ENCODE assay signal across 1 cellular context in genomic region chr1:20480261-20481157, GRCh38.
TF ChIP-seq lines count a peak whose summit lies in the region.

No MANE protein-coding gene starts in this region.

TF ChIP-seq in HepG2, 621 proteins besides CTCF, POLR2A, EP300 and RAD21 (continued from another document and continues in another):
- TF ChIP-seq ZNF574 (CRISPR knock-in tag; IDR thresholded peaks at IDR 0.05): peak; percentile 70
- TF ChIP-seq ZBTB21 (CRISPR knock-in tag; IDR thresholded peaks at IDR 0.05): peak; percentile 39
- TF ChIP-seq ZNF367 (CRISPR knock-in tag; IDR thresholded peaks at IDR 0.05; ENCODE audit: borderline replicate concordance): 0 out of 2 replicates have a peak, but pooled peaks have one; percentile 43
- no peak for TF ChIP-seq SRY (CRISPR knock-in tag; IDR thresholded peaks at IDR 0.05)
- TF ChIP-seq IRF9 (CRISPR knock-in tag; IDR thresholded peaks at IDR 0.05; ENCODE audit: borderline replicate concordance): 0 out of 2 replicates have a peak, but pooled peaks have one; percentile 45
- no peak for TF ChIP-seq ZFP41 (CRISPR knock-in tag; IDR thresholded peaks at IDR 0.05; ENCODE audit: borderline replicate concordance)
- TF ChIP-seq ZNF124 (CRISPR knock-in tag; IDR thresholded peaks at IDR 0.05): 0 out of 2 replicates have a peak, but pooled peaks have one; percentile 37
- no peak; the same call in 1 of the 2 replicates for TF ChIP-seq ZNF296 (CRISPR knock-in tag; conservative IDR thresholded peaks at IDR 0.05)
- TF ChIP-seq HMGXB4 (CRISPR knock-in tag; IDR thresholded peaks at IDR 0.05; ENCODE audit: borderline replicate concordance in 1 of 2, low read depth in 1 of 2): peak in 1 of 2 experiments; percentile 81; a peak in 1 of 4 replicates
- TF ChIP-seq ELK4 (CRISPR knock-in tag; IDR thresholded peaks at IDR 0.05; ENCODE audit: borderline replicate concordance): no peak
- TF ChIP-seq ZNF350 (CRISPR knock-in tag; IDR thresholded peaks at IDR 0.05; ENCODE audit: borderline replicate concordance, low read depth): peak; percentile 85; the same call in 1 of the 2 replicates
- no peak for TF ChIP-seq KLF12 (CRISPR knock-in tag; IDR thresholded peaks at IDR 0.05; ENCODE audit: borderline replicate concordance)
- TF ChIP-seq, protein P1, sequence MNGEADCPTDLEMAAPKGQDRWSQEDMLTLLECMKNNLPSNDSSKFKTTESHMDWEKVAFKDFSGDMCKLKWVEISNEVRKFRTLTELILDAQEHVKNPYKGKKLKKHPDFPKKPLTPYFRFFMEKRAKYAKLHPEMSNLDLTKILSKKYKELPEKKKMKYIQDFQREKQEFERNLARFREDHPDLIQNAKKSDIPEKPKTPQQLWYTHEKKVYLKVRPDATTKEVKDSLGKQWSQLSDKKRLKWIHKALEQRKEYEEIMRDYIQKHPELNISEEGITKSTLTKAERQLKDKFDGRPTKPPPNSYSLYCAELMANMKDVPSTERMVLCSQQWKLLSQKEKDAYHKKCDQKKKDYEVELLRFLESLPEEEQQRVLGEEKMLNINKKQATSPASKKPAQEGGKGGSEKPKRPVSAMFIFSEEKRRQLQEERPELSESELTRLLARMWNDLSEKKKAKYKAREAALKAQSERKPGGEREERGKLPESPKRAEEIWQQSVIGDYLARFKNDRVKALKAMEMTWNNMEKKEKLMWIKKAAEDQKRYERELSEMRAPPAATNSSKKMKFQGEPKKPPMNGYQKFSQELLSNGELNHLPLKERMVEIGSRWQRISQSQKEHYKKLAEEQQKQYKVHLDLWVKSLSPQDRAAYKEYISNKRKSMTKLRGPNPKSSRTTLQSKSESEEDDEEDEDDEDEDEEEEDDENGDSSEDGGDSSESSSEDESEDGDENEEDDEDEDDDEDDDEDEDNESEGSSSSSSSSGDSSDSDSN (CRISPR knock-in tag; IDR thresholded peaks at IDR 0.05): peak; percentile 87
- TF ChIP-seq MED13 (CRISPR knock-in tag; IDR thresholded peaks at IDR 0.05): peak; percentile 95
- TF ChIP-seq, protein P2, sequence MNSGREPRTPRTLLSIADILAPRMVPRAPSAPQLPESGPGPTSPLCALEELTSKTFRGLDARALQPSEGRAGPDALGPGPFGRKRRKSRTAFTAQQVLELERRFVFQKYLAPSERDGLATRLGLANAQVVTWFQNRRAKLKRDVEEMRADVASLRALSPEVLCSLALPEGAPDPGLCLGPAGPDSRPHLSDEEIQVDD (CRISPR knock-in tag; IDR thresholded peaks at IDR 0.05; ENCODE audit: borderline replicate concordance): no peak
- no peak for TF ChIP-seq KLF9 (CRISPR knock-in tag; IDR thresholded peaks at IDR 0.05; ENCODE audit: low read depth)
- TF ChIP-seq, protein P3, sequence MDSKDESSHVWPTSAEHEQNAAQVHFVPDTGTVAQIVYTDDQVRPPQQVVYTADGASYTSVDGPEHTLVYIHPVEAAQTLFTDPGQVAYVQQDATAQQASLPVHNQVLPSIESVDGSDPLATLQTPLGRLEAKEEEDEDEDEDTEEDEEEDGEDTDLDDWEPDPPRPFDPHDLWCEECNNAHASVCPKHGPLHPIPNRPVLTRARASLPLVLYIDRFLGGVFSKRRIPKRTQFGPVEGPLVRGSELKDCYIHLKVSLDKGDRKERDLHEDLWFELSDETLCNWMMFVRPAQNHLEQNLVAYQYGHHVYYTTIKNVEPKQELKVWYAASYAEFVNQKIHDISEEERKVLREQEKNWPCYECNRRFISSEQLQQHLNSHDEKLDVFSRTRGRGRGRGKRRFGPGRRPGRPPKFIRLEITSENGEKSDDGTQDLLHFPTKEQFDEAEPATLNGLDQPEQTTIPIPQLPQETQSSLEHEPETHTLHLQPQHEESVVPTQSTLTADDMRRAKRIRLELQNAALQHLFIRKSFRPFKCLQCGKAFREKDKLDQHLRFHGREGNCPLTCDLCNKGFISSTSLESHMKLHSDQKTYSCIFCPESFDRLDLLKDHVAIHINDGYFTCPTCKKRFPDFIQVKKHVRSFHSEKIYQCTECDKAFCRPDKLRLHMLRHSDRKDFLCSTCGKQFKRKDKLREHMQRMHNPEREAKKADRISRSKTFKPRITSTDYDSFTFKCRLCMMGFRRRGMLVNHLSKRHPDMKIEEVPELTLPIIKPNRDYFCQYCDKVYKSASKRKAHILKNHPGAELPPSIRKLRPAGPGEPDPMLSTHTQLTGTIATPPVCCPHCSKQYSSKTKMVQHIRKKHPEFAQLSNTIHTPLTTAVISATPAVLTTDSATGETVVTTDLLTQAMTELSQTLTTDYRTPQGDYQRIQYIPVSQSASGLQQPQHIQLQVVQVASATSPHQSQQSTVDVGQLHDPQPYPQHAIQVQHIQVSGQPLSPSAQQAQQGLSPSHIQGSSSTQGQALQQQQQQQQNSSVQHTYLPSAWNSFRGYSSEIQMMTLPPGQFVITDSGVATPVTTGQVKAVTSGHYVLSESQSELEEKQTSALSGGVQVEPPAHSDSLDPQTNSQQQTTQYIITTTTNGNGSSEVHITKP (CRISPR knock-in tag; IDR thresholded peaks at IDR 0.05; ENCODE audit: low read depth): no peak
- no peak for TF ChIP-seq AGO1 (IDR thresholded peaks at IDR 0.05; ENCODE audit: low read depth, low read length, poor library complexity, severe bottlenecking)
- TF ChIP-seq HMG20A (CRISPR knock-in tag; IDR thresholded peaks at IDR 0.05; ENCODE audit: borderline replicate concordance): peak; percentile 82; the same call in 1 of the 2 replicates
- peak; percentile 81 for TF ChIP-seq YY1 (IDR thresholded peaks at IDR 0.05; ENCODE audit: insufficient read depth, insufficient replicate concordance, low read depth, low read length)
- no peak for TF ChIP-seq RORA (CRISPR knock-in tag; IDR thresholded peaks at IDR 0.05)
- TF ChIP-seq ZNF749 (CRISPR knock-in tag; IDR thresholded peaks at IDR 0.05; ENCODE audit: borderline replicate concordance): 0 out of 2 replicates have a peak, but pooled peaks have one; percentile 27
- TF ChIP-seq IRX3 (CRISPR knock-in tag; IDR thresholded peaks at IDR 0.05; ENCODE audit: borderline replicate concordance, low read depth): no peak
- TF ChIP-seq MZF1 (CRISPR knock-in tag; IDR thresholded peaks at IDR 0.05; ENCODE audit: borderline replicate concordance): no peak
- TF ChIP-seq THAP7 (CRISPR knock-in tag; IDR thresholded peaks at IDR 0.05): peak; percentile 60; the same call in 1 of the 2 replicates
- peak; percentile 37 for TF ChIP-seq TBL1XR1 (IDR thresholded peaks at IDR 0.05; ENCODE audit: borderline replicate concordance, low read length, partially characterized antibody)
- TF ChIP-seq HOXA3 (CRISPR knock-in tag; IDR thresholded peaks at IDR 0.05): peak; percentile 86
- TF ChIP-seq, protein P4, sequence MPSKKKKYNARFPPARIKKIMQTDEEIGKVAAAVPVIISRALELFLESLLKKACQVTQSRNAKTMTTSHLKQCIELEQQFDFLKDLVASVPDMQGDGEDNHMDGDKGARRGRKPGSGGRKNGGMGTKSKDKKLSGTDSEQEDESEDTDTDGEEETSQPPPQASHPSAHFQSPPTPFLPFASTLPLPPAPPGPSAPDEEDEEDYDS (CRISPR knock-in tag; IDR thresholded peaks at IDR 0.05): peak; percentile 92
- TF ChIP-seq MXD4 (CRISPR knock-in tag; IDR thresholded peaks at IDR 0.05): no peak
- peak; percentile 64; the same call in 1 of the 2 replicates for TF ChIP-seq ZNF547 (CRISPR knock-in tag; IDR thresholded peaks at IDR 0.05)
- no peak for TF ChIP-seq CREBL2 (CRISPR knock-in tag; IDR thresholded peaks at IDR 0.05; ENCODE audit: borderline replicate concordance)
- no peak for TF ChIP-seq ZNF136 (CRISPR knock-in tag; IDR thresholded peaks at IDR 0.05; ENCODE audit: low read depth)
- no peak for TF ChIP-seq RBM39 (IDR thresholded peaks at IDR 0.05; ENCODE audit: low read depth, low read length, poor library complexity, severe bottlenecking)
- no peak for TF ChIP-seq TAF15 (IDR thresholded peaks at IDR 0.05; ENCODE audit: low read depth, low read length, poor library complexity, severe bottlenecking)
- TF ChIP-seq, protein P5, sequence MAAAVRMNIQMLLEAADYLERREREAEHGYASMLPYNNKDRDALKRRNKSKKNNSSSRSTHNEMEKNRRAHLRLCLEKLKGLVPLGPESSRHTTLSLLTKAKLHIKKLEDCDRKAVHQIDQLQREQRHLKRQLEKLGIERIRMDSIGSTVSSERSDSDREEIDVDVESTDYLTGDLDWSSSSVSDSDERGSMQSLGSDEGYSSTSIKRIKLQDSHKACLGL (CRISPR knock-in tag; IDR thresholded peaks at IDR 0.05): no peak
- no peak for TF ChIP-seq ETS1 (CRISPR knock-in tag; IDR thresholded peaks at IDR 0.05)
- TF ChIP-seq LCORL (IDR thresholded peaks at IDR 0.05): 0 out of 2 replicates have a peak, but pooled peaks have one; percentile 22
- TF ChIP-seq LCORL (CRISPR knock-in tag; IDR thresholded peaks at IDR 0.05): peak; percentile 59; the same call in 1 of the 2 replicates
- TF ChIP-seq JUND (CRISPR knock-in tag; IDR thresholded peaks at IDR 0.05): peak; percentile 75; the same call in 1 of the 2 replicates
- no peak for TF ChIP-seq ZNF274 (CRISPR knock-in tag; IDR thresholded peaks at IDR 0.05)
